ENCODE assay signal across 15 cellular contexts in the genomic region with DNA sequence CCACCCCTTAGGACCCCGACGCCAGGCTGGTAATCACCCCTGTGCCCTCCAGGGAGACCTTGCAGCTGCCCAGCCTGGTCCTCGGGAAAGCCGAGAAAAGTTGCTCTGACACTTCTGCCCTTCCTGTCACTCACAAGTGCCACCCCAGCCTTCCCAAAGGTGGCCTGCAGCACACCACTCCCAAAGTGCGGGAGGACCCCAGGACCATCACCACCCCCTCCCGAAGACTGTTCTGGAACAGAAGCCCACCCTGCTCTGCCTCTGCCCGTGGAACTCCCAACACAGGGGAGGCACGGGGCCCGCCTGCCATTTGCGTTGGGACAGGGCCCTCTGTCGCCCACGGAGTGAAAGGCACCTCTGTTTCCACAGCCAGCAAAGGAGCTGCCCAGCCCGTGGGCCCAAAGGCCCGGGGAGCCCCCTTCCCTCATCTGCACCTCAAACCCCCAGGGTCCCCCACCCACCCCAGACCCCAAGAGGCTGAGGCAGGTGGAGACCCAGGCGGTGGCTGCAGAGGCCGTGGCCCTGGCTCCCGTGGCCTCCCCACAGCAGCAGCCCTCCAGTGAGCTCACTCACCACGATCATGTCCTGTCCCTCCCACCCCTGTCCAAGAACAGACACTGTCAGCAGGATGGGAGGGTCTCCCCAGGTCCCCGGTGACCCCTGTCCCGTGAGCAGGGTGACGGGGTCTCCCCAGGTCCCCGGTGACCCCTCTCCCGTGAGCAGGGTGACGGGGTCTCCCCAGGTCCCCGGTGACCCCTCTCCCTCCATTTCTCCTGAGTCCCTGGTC.
"Had no signal": no experiment of that assay in that cellular context is flagged by ENCODE, and none has a peak within 500 bp of the region (broad histone marks: within the 10 kb centered on the region; RNA-seq: fewer than 3 reads in every experiment).

No MANE protein-coding gene starts in this region.

- H3K9me3 Mint-ChIP-seq: activated B cell treated with CpG ODN at 0.5 μM for 24 hours; activated CD4-positive, alpha-beta T cell treated with anti-CD3 and anti-CD28 coated beads, Interleukin-2, amount 10 ng/mL, durations not matched to agents 7 days and 5 days; activated naive CD8-positive, alpha-beta T cell treated with anti-CD3 and anti-CD28 coated beads, Interleukin-2, amount 10 ng/mL, durations not matched to agents 7 days and 5 days had no signal

- FAIRE-seq: bronchial epithelial cell, endothelial cell of umbilical vein had no signal

- H3K9me3 ChIP-seq: heart left ventricle, left lung, ovary, stomach had no signal

- H3K27me3 Mint-ChIP-seq: activated B cell treated with CpG ODN at 0.5 μM for 24 hours; activated CD4-positive, alpha-beta T cell treated with anti-CD3 and anti-CD28 coated beads, Interleukin-2, amount 10 ng/mL, durations not matched to agents 7 days and 5 days; activated naive CD8-positive, alpha-beta T cell treated with anti-CD3 and anti-CD28 coated beads, Interleukin-2, amount 10 ng/mL, durations not matched to agents 7 days and 5 days had no signal

- H3K36me3 Mint-ChIP-seq: activated naive CD8-positive, alpha-beta T cell treated with anti-CD3 and anti-CD28 coated beads, Interleukin-2, amount 10 ng/mL, durations not matched to agents 7 days and 5 days had no signal

- H3K27me3 ChIP-seq: ovary had no signal

- H3K27ac Mint-ChIP-seq: activated B cell treated with CpG ODN at 0.5 μM for 24 hours; activated CD4-positive, alpha-beta T cell treated with anti-CD3 and anti-CD28 coated beads, Interleukin-2, amount 10 ng/mL, durations not matched to agents 7 days and 5 days; activated naive CD8-positive, alpha-beta T cell treated with anti-CD3 and anti-CD28 coated beads, Interleukin-2, amount 10 ng/mL, durations not matched to agents 7 days and 5 days; T-helper 1 cell treated with Interleukin-12 subunit alpha and Interleukin-12 subunit beta and Interleukin-4 antibody, amounts not matched to agents 30 μg/mL and 1 μg/mL, for 36 hours had no signal

- H3K4me3 ChIP-seq: heart left ventricle, left lung, ovary, stomach had no signal

- H3K27ac ChIP-seq: heart left ventricle, left lung, ovary, stomach had no signal

- H3K36me3 ChIP-seq: heart left ventricle, left lung, ovary, stomach had no signal

- ATAC-seq: heart left ventricle, left lung had no signal

- H3K4me3 Mint-ChIP-seq: activated B cell treated with CpG ODN at 0.5 μM for 24 hours; activated CD4-positive, alpha-beta T cell treated with anti-CD3 and anti-CD28 coated beads, Interleukin-2, amount 10 ng/mL, durations not matched to agents 7 days and 5 days; activated naive CD8-positive, alpha-beta T cell treated with anti-CD3 and anti-CD28 coated beads, Interleukin-2, amount 10 ng/mL, durations not matched to agents 7 days and 5 days; T-helper 1 cell treated with Interleukin-12 subunit alpha and Interleukin-12 subunit beta and Interleukin-4 antibody, amounts not matched to agents 30 μg/mL and 1 μg/mL, for 36 hours had no signal

- H3K4me1 ChIP-seq: heart left ventricle, left lung, stomach had no signal

- DNase-seq: activated B cell treated with CpG ODN at 0.5 μM for 24 hours; activated CD4-positive, alpha-beta T cell treated with anti-CD3 and anti-CD28 coated beads, Interleukin-2, amount 10 ng/mL, durations not matched to agents 7 days and 5 days; activated naive CD8-positive, alpha-beta T cell treated with anti-CD3 and anti-CD28 coated beads, Interleukin-2, amount 10 ng/mL, durations not matched to agents 7 days and 5 days; anterior cingulate cortex; foreskin melanocyte; mesenchymal stem cell; stimulated activated CD4-positive, alpha-beta T cell treated with anti-CD3 and anti-CD28 coated beads, Interleukin-4, amount 100 ng/mL, for 1 hour; stimulated activated CD8-positive, alpha-beta memory T cell treated with anti-CD3 and anti-CD28 coated beads, Interleukin-4, amount 100 ng/mL, for 48 hours; stomach had no signal

- H3K4me1 Mint-ChIP-seq: activated B cell treated with CpG ODN at 0.5 μM for 24 hours; activated CD4-positive, alpha-beta T cell treated with anti-CD3 and anti-CD28 coated beads, Interleukin-2, amount 10 ng/mL, durations not matched to agents 7 days and 5 days; activated naive CD8-positive, alpha-beta T cell treated with anti-CD3 and anti-CD28 coated beads, Interleukin-2, amount 10 ng/mL, durations not matched to agents 7 days and 5 days had no signal
